ENCODE assay signal across 1 cellular context in the genomic region with DNA sequence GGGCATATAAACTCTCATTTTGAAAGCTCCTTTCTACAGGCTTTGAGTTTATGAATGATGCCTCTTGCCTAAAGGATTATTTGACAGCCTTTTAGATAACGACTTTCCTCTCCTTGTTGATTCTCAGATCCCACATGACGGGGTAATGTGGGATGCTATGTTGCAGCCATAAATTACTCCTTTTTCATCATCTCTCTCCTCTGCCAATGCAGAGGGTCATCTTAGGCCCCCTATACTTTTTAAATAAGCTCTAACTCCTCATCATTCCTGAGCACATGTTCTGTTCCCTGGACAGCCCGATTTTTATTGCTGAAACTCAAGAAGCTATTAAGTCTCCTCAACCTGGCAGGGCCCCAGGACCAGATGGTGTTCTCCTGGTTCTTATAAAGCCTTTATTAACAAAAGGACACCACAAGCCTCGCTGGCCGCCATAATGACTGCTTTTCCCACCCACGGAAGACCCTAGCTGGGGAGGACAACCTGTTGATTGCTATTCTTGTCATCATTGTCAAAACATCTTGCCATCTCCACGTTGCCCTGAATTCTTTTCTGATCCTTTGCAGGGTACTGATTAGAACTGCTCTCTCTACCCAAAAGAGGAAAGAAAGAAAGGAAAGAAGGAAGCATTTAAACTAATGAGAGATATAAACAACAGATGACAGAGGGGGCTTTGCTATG.
TF ChIP-seq lines count a peak whose summit lies in the region.

No MANE protein-coding gene starts in this region.

TF ChIP-seq in HEK293, 187 proteins besides CTCF, POLR2A, EP300 and RAD21 (continued from another document and continues in another):
- TF ChIP-seq, protein P1, sequence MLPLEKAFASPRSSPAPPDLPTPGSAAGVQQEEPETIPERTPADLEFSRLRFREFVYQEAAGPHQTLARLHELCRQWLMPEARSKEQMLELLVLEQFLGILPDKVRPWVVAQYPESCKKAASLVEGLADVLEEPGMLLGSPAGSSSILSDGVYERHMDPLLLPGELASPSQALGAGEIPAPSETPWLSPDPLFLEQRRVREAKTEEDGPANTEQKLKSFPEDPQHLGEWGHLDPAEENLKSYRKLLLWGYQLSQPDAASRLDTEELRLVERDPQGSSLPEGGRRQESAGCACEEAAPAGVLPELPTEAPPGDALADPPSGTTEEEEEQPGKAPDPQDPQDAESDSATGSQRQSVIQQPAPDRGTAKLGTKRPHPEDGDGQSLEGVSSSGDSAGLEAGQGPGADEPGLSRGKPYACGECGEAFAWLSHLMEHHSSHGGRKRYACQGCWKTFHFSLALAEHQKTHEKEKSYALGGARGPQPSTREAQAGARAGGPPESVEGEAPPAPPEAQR (tag by site-specific recombination; IDR thresholded peaks at IDR 0.05) = no peak
- TF ChIP-seq ZNF416 (tag by site-specific recombination; IDR thresholded peaks at IDR 0.05) = no peak
- no peak for TF ChIP-seq HIC1 (tag by site-specific recombination; IDR thresholded peaks at IDR 0.05)
- TF ChIP-seq ZNF76 (tag by site-specific recombination; IDR thresholded peaks at IDR 0.05; ENCODE audit: borderline replicate concordance, low read depth) = no peak
- TF ChIP-seq SALL2 (tag by site-specific recombination; IDR thresholded peaks at IDR 0.05; ENCODE audit: borderline replicate concordance) = no peak
- no peak for TF ChIP-seq ZNF768 (tag by site-specific recombination; IDR thresholded peaks at IDR 0.05)
- no peak for TF ChIP-seq ZNF791 (tag by site-specific recombination; IDR thresholded peaks at IDR 0.05)
- no peak for TF ChIP-seq ZNF175 (tag by site-specific recombination; IDR thresholded peaks at IDR 0.05)
- TF ChIP-seq ZFP69B (tag by site-specific recombination; IDR thresholded peaks at IDR 0.05) = no peak
- TF ChIP-seq SETDB1 (IDR thresholded peaks at IDR 0.05; ENCODE audit: insufficient read length, low read length) = no peak
- TF ChIP-seq GFI1B (tag by site-specific recombination; IDR thresholded peaks at IDR 0.05) = no peak
- peak; percentile 85 for TF ChIP-seq SCRT1 (tag by site-specific recombination; IDR thresholded peaks at IDR 0.05; ENCODE audit: borderline replicate concordance)
- peak; percentile 59; the same call in 1 of the 2 replicates for TF ChIP-seq SP7 (tag by site-specific recombination; IDR thresholded peaks at IDR 0.05)
- TF ChIP-seq ZNF624 (tag by site-specific recombination; IDR thresholded peaks at IDR 0.05) = no peak
- TF ChIP-seq, protein P2, sequence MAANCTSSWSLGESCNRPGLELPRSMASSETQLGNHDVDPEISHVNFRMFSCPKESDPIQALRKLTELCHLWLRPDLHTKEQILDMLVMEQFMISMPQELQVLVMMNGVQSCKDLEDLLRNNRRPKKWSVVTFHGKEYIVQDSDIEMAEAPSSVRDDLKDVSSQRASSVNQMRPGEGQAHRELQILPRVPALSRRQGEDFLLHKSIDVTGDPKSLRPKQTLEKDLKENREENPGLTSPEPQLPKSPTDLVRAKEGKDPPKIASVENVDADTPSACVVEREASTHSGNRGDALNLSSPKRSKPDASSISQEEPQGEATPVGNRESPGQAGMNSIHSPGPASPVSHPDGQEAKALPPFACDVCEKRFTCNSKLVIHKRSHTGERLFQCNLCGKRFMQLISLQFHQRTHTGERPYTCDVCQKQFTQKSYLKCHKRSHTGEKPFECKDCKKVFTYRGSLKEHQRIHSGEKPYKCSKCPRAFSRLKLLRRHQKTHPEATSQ (tag by site-specific recombination; IDR thresholded peaks at IDR 0.05) = no peak
- no peak for TF ChIP-seq ZNF660 (tag by site-specific recombination; IDR thresholded peaks at IDR 0.05)
- no peak for TF ChIP-seq ZNF664 (tag by site-specific recombination; IDR thresholded peaks at IDR 0.05)
- TF ChIP-seq GLI4 (tag by site-specific recombination; IDR thresholded peaks at IDR 0.05) = no peak
- TF ChIP-seq ZNF623 (tag by site-specific recombination; IDR thresholded peaks at IDR 0.05) = no peak
- no peak for TF ChIP-seq ZNF37A (tag by site-specific recombination; IDR thresholded peaks at IDR 0.05)
- TF ChIP-seq ZNF658 (tag by site-specific recombination; IDR thresholded peaks at IDR 0.05) = no peak
- TF ChIP-seq PRDM2 (tag by site-specific recombination; IDR thresholded peaks at IDR 0.05; ENCODE audit: borderline replicate concordance) = no peak
- no peak for TF ChIP-seq ZSCAN23 (tag by site-specific recombination; IDR thresholded peaks at IDR 0.05)
- TF ChIP-seq ZFP41 (tag by site-specific recombination; IDR thresholded peaks at IDR 0.05; ENCODE audit: borderline replicate concordance) = no peak
- no peak for TF ChIP-seq MEIS1 (CRISPR knock-in tag; IDR thresholded peaks at IDR 0.05; ENCODE audit: borderline replicate concordance)
- TF ChIP-seq ZBTB21 (tag by site-specific recombination; IDR thresholded peaks at IDR 0.05) = no peak
- TF ChIP-seq ZNF626 (tag by site-specific recombination; IDR thresholded peaks at IDR 0.05) = no peak
- peak; percentile 93 for TF ChIP-seq GLIS1 (tag by site-specific recombination; IDR thresholded peaks at IDR 0.05)
- TF ChIP-seq ZNF555 (tag by site-specific recombination; conservative IDR thresholded peaks at IDR 0.05) = no peak
- TF ChIP-seq ZNF621 (tag by site-specific recombination; IDR thresholded peaks at IDR 0.05) = no peak
- TF ChIP-seq ZNF10 (tag by site-specific recombination; IDR thresholded peaks at IDR 0.05) = no peak
- TF ChIP-seq ZEB2 (tag by site-specific recombination; IDR thresholded peaks at IDR 0.05) = no peak
- no peak for TF ChIP-seq ZNF132 (tag by site-specific recombination; IDR thresholded peaks at IDR 0.05; ENCODE audit: borderline replicate concordance)
- no peak for TF ChIP-seq ZNF629 (tag by site-specific recombination; IDR thresholded peaks at IDR 0.05)
- TF ChIP-seq HOXA7 (CRISPR knock-in tag; IDR thresholded peaks at IDR 0.05; ENCODE audit: borderline replicate concordance) = no peak
- no peak for TF ChIP-seq ZNF362 (tag by site-specific recombination; IDR thresholded peaks at IDR 0.05)
- no peak for TF ChIP-seq HOXC10 (CRISPR knock-in tag; IDR thresholded peaks at IDR 0.05)
- TF ChIP-seq ZNF23 (tag by site-specific recombination; IDR thresholded peaks at IDR 0.05; ENCODE audit: borderline replicate concordance) = no peak
- no peak for TF ChIP-seq ZNF692 (tag by site-specific recombination; IDR thresholded peaks at IDR 0.05)
- no peak for TF ChIP-seq ZNF548 (tag by site-specific recombination; IDR thresholded peaks at IDR 0.05)
- no peak for TF ChIP-seq KLF17 (tag by site-specific recombination; IDR thresholded peaks at IDR 0.05)
- no peak for TF ChIP-seq ZNF169 (tag by site-specific recombination; IDR thresholded peaks at IDR 0.05)
- no peak for TF ChIP-seq ZBTB8A (tag by site-specific recombination; IDR thresholded peaks at IDR 0.05)
- no peak for TF ChIP-seq ZNF324 (tag by site-specific recombination; IDR thresholded peaks at IDR 0.05)
- TF ChIP-seq ZNF830 (tag by site-specific recombination; IDR thresholded peaks at IDR 0.05; ENCODE audit: low read depth) = no peak
- no peak for TF ChIP-seq ZNF571 (tag by site-specific recombination; IDR thresholded peaks at IDR 0.05)
- TF ChIP-seq KLF10 (tag by site-specific recombination; IDR thresholded peaks at IDR 0.05) = no peak
- TF ChIP-seq, protein P3, sequence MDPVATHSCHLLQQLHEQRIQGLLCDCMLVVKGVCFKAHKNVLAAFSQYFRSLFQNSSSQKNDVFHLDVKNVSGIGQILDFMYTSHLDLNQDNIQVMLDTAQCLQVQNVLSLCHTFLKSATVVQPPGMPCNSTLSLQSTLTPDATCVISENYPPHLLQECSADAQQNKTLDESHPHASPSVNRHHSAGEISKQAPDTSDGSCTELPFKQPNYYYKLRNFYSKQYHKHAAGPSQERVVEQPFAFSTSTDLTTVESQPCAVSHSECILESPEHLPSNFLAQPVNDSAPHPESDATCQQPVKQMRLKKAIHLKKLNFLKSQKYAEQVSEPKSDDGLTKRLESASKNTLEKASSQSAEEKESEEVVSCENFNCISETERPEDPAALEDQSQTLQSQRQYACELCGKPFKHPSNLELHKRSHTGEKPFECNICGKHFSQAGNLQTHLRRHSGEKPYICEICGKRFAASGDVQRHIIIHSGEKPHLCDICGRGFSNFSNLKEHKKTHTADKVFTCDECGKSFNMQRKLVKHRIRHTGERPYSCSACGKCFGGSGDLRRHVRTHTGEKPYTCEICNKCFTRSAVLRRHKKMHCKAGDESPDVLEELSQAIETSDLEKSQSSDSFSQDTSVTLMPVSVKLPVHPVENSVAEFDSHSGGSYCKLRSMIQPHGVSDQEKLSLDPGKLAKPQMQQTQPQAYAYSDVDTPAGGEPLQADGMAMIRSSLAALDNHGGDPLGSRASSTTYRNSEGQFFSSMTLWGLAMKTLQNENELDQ (tag by site-specific recombination; IDR thresholded peaks at IDR 0.05; ENCODE audit: low read depth) = no peak
- TF ChIP-seq ZNF514 (tag by site-specific recombination; IDR thresholded peaks at IDR 0.05) = no peak
- TF ChIP-seq ZBTB1 (tag by site-specific recombination; IDR thresholded peaks at IDR 0.05) = no peak
- no peak for TF ChIP-seq ZNF19 (tag by site-specific recombination; IDR thresholded peaks at IDR 0.05; ENCODE audit: low read depth)
